In genomic region chr2:145070703-145071102, GRCh38 we compare ENCODE assay signal across 25 cellular contexts.
DNase-seq lines count a peak whose midpoint lies in the region; ATAC-seq, FAIRE-seq and TF ChIP-seq lines count a peak whose summit lies in the region.
"Had no signal": no experiment of that assay in that cellular context is flagged by ENCODE, and none has a peak within 500 bp of the region (broad histone marks: within the 10 kb centered on the region; RNA-seq: fewer than 3 reads in every experiment).

No MANE protein-coding gene starts in this region.

- in situ Hi-C loops in HepG2 (cut with HindIII; ENCODE audit: extremely low pct_ligation_motif_present, low pct_unique_long_range_greater_than_20kb) = no loop called here

- H2AFZ ChIP-seq in HepG2 (ENCODE audit: low read length) = no peak overlapping the region
- H2AFZ ChIP-seq: GM23248 had no signal

- TF ChIP-seq EP300 in HepG2 (IDR thresholded peaks at IDR 0.05; ENCODE audit: low read depth in 2 of 2, low read length in 2 of 2) (no peak), HepG2 (CRISPR knock-in tag; IDR thresholded peaks at IDR 0.05; ENCODE audit: borderline replicate concordance) (no peak)

- no TSS peak for BruUV-seq in HepG2 (replicated peaks; lab: Mats Ljungman, UMichigan)

- H4K20me1 ChIP-seq in HepG2 (ENCODE audit: insufficient read depth, low read length) = no peaks in the 10 kb centered on the region
- H4K20me1 ChIP-seq: BLaER1 treated with 17β-estradiol and CSF1 and Interleukin-3, amounts not matched to agents 10 nM and 100 nM had no signal

- no peak for DNase-seq in HepG2 (ENCODE audit: low spot score)
- DNase-seq in right lobe of liver = no peak
- DNase-seq in bronchial epithelial cell (ENCODE audit: low read depth) = peak; percentile 25
- peak; percentile 4 for DNase-seq in kidney tubule cell (ENCODE audit: low spot score)
- no peak for DNase-seq in iPS-NIHi11 (ENCODE audit: low spot score)
- DNase-seq in NCI-H82 (lab: John Stamatoyannopoulos, UW) = no peak
- DNase-seq: 8988T; ACHN; AML-193; BE2C; CD4-positive, alpha-beta T cell; CD8-positive, alpha-beta memory T cell; DMS 273 treated with DMSO at 0.1 percent for 48 hours; DMS79; EL; GDM1; GM23248; H7; HCEC 1CT had no signal

- intact Hi-C loops in HepG2 (cut with micrococcal nuclease; ENCODE audit: unreplicated experiment) = no loop called here
- intact Hi-C loops in right lobe of liver (cut with DNase I) = no loop called here

- H3K4me1 ChIP-seq in HepG2 (ENCODE audit: insufficient read depth, low read length) (no peaks in the 10 kb centered on the region), right lobe of liver (peaks cover 0 to 5% (median 0%) of the 10 kb centered on the region in 4 donors)
- H3K4me1 ChIP-seq: BE2C had no signal

- H3K4me3 ChIP-seq in HepG2 (replicated peaks in 1 of 3; ENCODE audit: insufficient read depth in 1 of 3, low read depth in 2 of 3, low read length in 3 of 3) = no peak overlapping the region
- no peak overlapping the region for H3K4me3 ChIP-seq in right lobe of liver
- no peak overlapping the region for H3K4me3 ChIP-seq in bronchial epithelial cell (ENCODE audit: low read depth, low read length)
- H3K4me3 ChIP-seq: A549; BLaER1 treated with 17β-estradiol and CSF1 and Interleukin-3, amounts not matched to agents 10 nM and 100 nM; GM12878; GM23248 had no signal

- peaks cover 36% of the 10 kb centered on the region; the same call in 1 of the 2 replicates for H3K9me3 ChIP-seq in HepG2 (ENCODE audit: low read length)
- peaks cover 0 to 6% (median 0%) of the 10 kb centered on the region in 4 donors for H3K9me3 ChIP-seq in right lobe of liver
- H3K9me3 ChIP-seq: BE2C had no signal

- POLR2A ChIA-PET in HepG2 (lab: Yijun Ruan, JAX) = no interaction called here

- CTCF ChIA-PET in HepG2 (lab: Yijun Ruan, JAX; ENCODE audit: low intra/inter-chr PET ratio, low total read pairs) = no interaction called here

- H3K27ac ChIP-seq in HepG2 (ENCODE audit: extremely low read length, insufficient read depth, low read length) = no peak overlapping the region
- no peak overlapping the region for H3K27ac ChIP-seq in right lobe of liver
- H3K27ac ChIP-seq: A549; BLaER1 treated with 17β-estradiol and CSF1 and Interleukin-3, amounts not matched to agents 10 nM and 100 nM; GM23248 had no signal

- TF ChIP-seq CTCF in HepG2 (CRISPR knock-in tag; IDR thresholded peaks at IDR 0.05) = no peak
- no peak for TF ChIP-seq CTCF in right lobe of liver (IDR thresholded peaks at IDR 0.05)
- no peak for TF ChIP-seq CTCF in bronchial epithelial cell (IDR thresholded peaks at IDR 0.05; ENCODE audit: insufficient read depth, low read length, severe bottlenecking)

- H3K27me3 ChIP-seq in HepG2 (ENCODE audit: control insufficient read depth in 1 of 2, insufficient read depth in 2 of 2, low read length in 2 of 2) = no peaks in the 10 kb centered on the region
- no peaks in the 10 kb centered on the region for H3K27me3 ChIP-seq in right lobe of liver
- H3K27me3 ChIP-seq in bronchial epithelial cell (ENCODE audit: control insufficient read depth, insufficient read depth, low read length) = no peaks in the 10 kb centered on the region
- H3K27me3 ChIP-seq: BE2C; BLaER1 treated with 17β-estradiol and CSF1 and Interleukin-3, amounts not matched to agents 10 nM and 100 nM had no signal

- H3K4me2 ChIP-seq in HepG2 (ENCODE audit: low read depth, low read length) = no peak overlapping the region
- H3K4me2 ChIP-seq: A549; BLaER1 treated with 17β-estradiol and CSF1 and Interleukin-3, amounts not matched to agents 10 nM and 100 nM had no signal

- TF ChIP-seq POLR2A in HepG2 (IDR thresholded peaks at IDR 0.05; ENCODE audit: insufficient read depth in 1 of 2, low read depth in 2 of 2, low read length in 2 of 2) (no peak), right lobe of liver (IDR thresholded peaks at IDR 0.05) (no peak)

- TF ChIP-seq RAD21 in HepG2 (CRISPR knock-in tag; IDR thresholded peaks at IDR 0.05) = no peak

- no peak overlapping the region for H3K9ac ChIP-seq in HepG2 (ENCODE audit: insufficient read depth, low read depth, low read length)
- H3K9ac ChIP-seq: BLaER1 treated with 17β-estradiol and CSF1 and Interleukin-3, amounts not matched to agents 10 nM and 100 nM; GM23248 had no signal

- no peak for FAIRE-seq in HepG2 (lab: Jason Lieb, UNC)
- FAIRE-seq in bronchial epithelial cell (lab: Jason Lieb, UNC) = no peak
- FAIRE-seq: A549, D721Med, GM12878, GM19239, H1 had no signal

- H3K36me3 ChIP-seq in HepG2 (replicated peaks in 1 of 2; ENCODE audit: control insufficient read depth in 1 of 2, insufficient read depth in 2 of 2, low read length in 2 of 2) (no peaks in the 10 kb centered on the region), right lobe of liver (no peaks in the 10 kb centered on the region), bronchial epithelial cell (ENCODE audit: control insufficient read depth, insufficient read depth, low read length) (no peaks in the 10 kb centered on the region)
- H3K36me3 ChIP-seq: BE2C; BLaER1 treated with 17β-estradiol and CSF1 and Interleukin-3, amounts not matched to agents 10 nM and 100 nM had no signal

- no peak for ATAC-seq in HepG2
- ATAC-seq in right lobe of liver = no peak
- ATAC-seq: A549, GM12878 had no signal

- H3K79me2 ChIP-seq in HepG2 (ENCODE audit: insufficient read depth, low read length) = no peaks in the 10 kb centered on the region

TF ChIP-seq in HepG2, 621 proteins besides CTCF, POLR2A, EP300 and RAD21:
- TF ChIP-seq MAFK (conservative IDR thresholded peaks at IDR 0.05 in 1 of 2, IDR thresholded peaks at IDR 0.05 in 1 of 2; ENCODE audit: low read length in 2 of 2) (peak in 1 of 2 experiments; percentile 64; a peak in 2 of 4 replicates), ZNF30 (CRISPR knock-in tag; IDR thresholded peaks at IDR 0.05) (no peak), HIVEP1 (CRISPR knock-in tag; IDR thresholded peaks at IDR 0.05) (no peak), SMYD3 (CRISPR knock-in tag; IDR thresholded peaks at IDR 0.05) (no peak), MAFF (IDR thresholded peaks at IDR 0.05; ENCODE audit: low read depth, low read length) (peak; percentile 19; the same call in 1 of the 2 replicates)

Comparison
In these comparisons a context has a peak if more than half of its experiments do, and no peak if none do; other contexts are left out.
1. DNase-seq: peak in bronchial epithelial cell (single experiment) and kidney tubule cell (single experiment); none in HepG2 (single experiment), right lobe of liver (0 of 3), iPS-NIHi11 (single experiment) and NCI-H82 (single experiment).